11 cellular contexts compared by ENCODE assay signal in genomic region chr13:35549481-35549880, GRCh38.
DNase-seq lines count a peak whose midpoint lies in the region; ATAC-seq, FAIRE-seq and TF ChIP-seq lines count a peak whose summit lies in the region.
"Had no signal": no experiment of that assay in that cellular context is flagged by ENCODE, and none has a peak within 500 bp of the region (broad histone marks: within the 10 kb centered on the region; RNA-seq: fewer than 3 reads in every experiment).

No MANE protein-coding gene starts in this region.

- intact Hi-C loops in kidney (cut with DNase I) = no loop called here

- H3K27ac Mint-ChIP-seq in stimulated activated naive B cell treated with anti-CD40 and anti-IgM and Interleukin-4, amounts not matched to agents 10 μg/mL and 1 μg/mL and 100 μg/mL, for 72 hours = no peak overlapping the region
- no peak overlapping the region for H3K27ac Mint-ChIP-seq in activated CD4-positive, alpha-beta memory T cell treated with anti-CD3 and anti-CD28 coated beads, Interleukin-2, amount 10 ng/mL, durations not matched to agents 7 days and 5 days
- H3K27ac Mint-ChIP-seq: stimulated activated memory B cell treated with anti-CD40 and anti-IgM and Interleukin-4, amounts not matched to agents 10 μg/mL and 1 μg/mL and 100 μg/mL, for 72 hours had no signal

- H3K4me3 ChIP-seq in cardiac fibroblast (replicated peaks in 1 of 2; ENCODE audit: low read depth in 2 of 2, low read length in 2 of 2) = no peak overlapping the region
- no peak overlapping the region for H3K4me3 ChIP-seq in kidney (ENCODE audit: low read length in 2 of 2)
- H3K4me3 ChIP-seq: BLaER1 had no signal

- no peaks in the 10 kb centered on the region for H3K4me1 Mint-ChIP-seq in stimulated activated naive B cell treated with anti-CD40 and anti-IgM and Interleukin-4, amounts not matched to agents 10 μg/mL and 1 μg/mL and 100 μg/mL, for 72 hours
- no peaks in the 10 kb centered on the region for H3K4me1 Mint-ChIP-seq in activated CD4-positive, alpha-beta memory T cell treated with anti-CD3 and anti-CD28 coated beads, Interleukin-2, amount 10 ng/mL, durations not matched to agents 7 days and 5 days
- H3K4me1 Mint-ChIP-seq: neural crest cell; stimulated activated memory B cell treated with anti-CD40 and anti-IgM and Interleukin-4, amounts not matched to agents 10 μg/mL and 1 μg/mL and 100 μg/mL, for 72 hours had no signal

- H3K27ac ChIP-seq in kidney (ENCODE audit: low read depth in 2 of 2, low read length in 2 of 2) = no peak overlapping the region
- H3K27ac ChIP-seq: BLaER1 had no signal

- no peaks in the 10 kb centered on the region for H3K36me3 Mint-ChIP-seq in stimulated activated naive B cell treated with anti-CD40 and anti-IgM and Interleukin-4, amounts not matched to agents 10 μg/mL and 1 μg/mL and 100 μg/mL, for 72 hours
- H3K36me3 Mint-ChIP-seq in activated CD4-positive, alpha-beta memory T cell treated with anti-CD3 and anti-CD28 coated beads, Interleukin-2, amount 10 ng/mL, durations not matched to agents 7 days and 5 days (ENCODE audit: low read depth) = no peaks in the 10 kb centered on the region
- H3K36me3 Mint-ChIP-seq: stimulated activated memory B cell treated with anti-CD40 and anti-IgM and Interleukin-4, amounts not matched to agents 10 μg/mL and 1 μg/mL and 100 μg/mL, for 72 hours had no signal

- POLR2A ChIA-PET in activated CD4-positive, alpha-beta memory T cell treated with anti-CD3 and anti-CD28 coated beads, Interleukin-2, amount 10 ng/mL, durations not matched to agents 7 days and 5 days (lab: Charles Lee) = no interaction called here

- no peaks in the 10 kb centered on the region for H3K36me3 ChIP-seq in kidney (ENCODE audit: control insufficient read depth in 1 of 2, insufficient read depth in 2 of 2, low read length in 2 of 2)
- H3K36me3 ChIP-seq: BLaER1 had no signal

- ATAC-seq in HG03354 (IDR thresholded peaks at IDR 0.05; ENCODE audit: poor library complexity, severe bottlenecking, unreplicated experiment) = peak; percentile 94
- peak; percentile 47 to 49 for ATAC-seq in stimulated activated naive B cell treated with anti-CD40 and anti-IgM and Interleukin-4, amounts not matched to agents 10 μg/mL and 1 μg/mL and 100 μg/mL, for 72 hours (replicated peaks)
- ATAC-seq: stimulated activated memory B cell treated with anti-CD40 and anti-IgM and Interleukin-4, amounts not matched to agents 10 μg/mL and 1 μg/mL and 100 μg/mL, for 72 hours had no signal

- no peak for TF ChIP-seq CTCF in cardiac fibroblast (IDR thresholded peaks at IDR 0.05; ENCODE audit: low read depth, low read length)
- TF ChIP-seq CTCF in kidney (IDR thresholded peaks at IDR 0.05; ENCODE audit: borderline replicate concordance, extremely low read depth, insufficient read depth) = no peak

- no peak overlapping the region for H3K9ac ChIP-seq in kidney (ENCODE audit: low read length in 2 of 2)
- H3K9ac ChIP-seq: BLaER1 had no signal

- FAIRE-seq in kidney (lab: Jason Lieb, UNC) = no peak

- H3K9me3 Mint-ChIP-seq in stimulated activated naive B cell treated with anti-CD40 and anti-IgM and Interleukin-4, amounts not matched to agents 10 μg/mL and 1 μg/mL and 100 μg/mL, for 72 hours = no peaks in the 10 kb centered on the region
- peaks cover 2% of the 10 kb centered on the region for H3K9me3 Mint-ChIP-seq in activated CD4-positive, alpha-beta memory T cell treated with anti-CD3 and anti-CD28 coated beads, Interleukin-2, amount 10 ng/mL, durations not matched to agents 7 days and 5 days
- H3K9me3 Mint-ChIP-seq: neural crest cell; stimulated activated memory B cell treated with anti-CD40 and anti-IgM and Interleukin-4, amounts not matched to agents 10 μg/mL and 1 μg/mL and 100 μg/mL, for 72 hours had no signal

- H3K4me3 Mint-ChIP-seq in stimulated activated naive B cell treated with anti-CD40 and anti-IgM and Interleukin-4, amounts not matched to agents 10 μg/mL and 1 μg/mL and 100 μg/mL, for 72 hours = no peak overlapping the region
- H3K4me3 Mint-ChIP-seq in activated CD4-positive, alpha-beta memory T cell treated with anti-CD3 and anti-CD28 coated beads, Interleukin-2, amount 10 ng/mL, durations not matched to agents 7 days and 5 days = no peak overlapping the region
- H3K4me3 Mint-ChIP-seq: neural crest cell; stimulated activated memory B cell treated with anti-CD40 and anti-IgM and Interleukin-4, amounts not matched to agents 10 μg/mL and 1 μg/mL and 100 μg/mL, for 72 hours had no signal

- H3K4me1 ChIP-seq in kidney (ENCODE audit: control insufficient read depth in 1 of 2, insufficient read depth in 1 of 2, low read depth in 1 of 2, low read length in 2 of 2) = no peaks in the 10 kb centered on the region
- H3K4me1 ChIP-seq: BLaER1 had no signal

- DNase-seq in SKM-1 treated with dmso at 0.1 percent for 144 hours (lab: John Stamatoyannopoulos, UW; ENCODE audit: unreplicated experiment) (peak; percentile 2), SKM-1 (lab: John Stamatoyannopoulos, UW; ENCODE audit: unreplicated experiment) (no peak), cardiac fibroblast (ENCODE audit: low read depth in 2 of 2) (peak; percentile 41 to 74), activated gamma-delta T cell treated with Interleukin-2 at 50 U/mL for 16 hours (no peak), kidney (no peak)
- DNase-seq in stimulated activated naive B cell treated with anti-CD40 and anti-IgM and Interleukin-4, amounts not matched to agents 10 μg/mL and 1 μg/mL and 100 μg/mL, for 72 hours = no peak
- no peak for DNase-seq in activated CD4-positive, alpha-beta memory T cell treated with anti-CD3 and anti-CD28 coated beads, Interleukin-2, amount 10 ng/mL, durations not matched to agents 7 days and 5 days

- H3K9me3 ChIP-seq in kidney (ENCODE audit: control insufficient read depth in 1 of 2, low read length in 2 of 2) = no peaks in the 10 kb centered on the region
- H3K9me3 ChIP-seq: BLaER1 had no signal

- CTCF ChIA-PET in activated CD4-positive, alpha-beta memory T cell treated with anti-CD3 and anti-CD28 coated beads, Interleukin-2, amount 10 ng/mL, durations not matched to agents 7 days and 5 days (lab: Charles Lee) = no interaction called here

- H3K27me3 Mint-ChIP-seq in stimulated activated naive B cell treated with anti-CD40 and anti-IgM and Interleukin-4, amounts not matched to agents 10 μg/mL and 1 μg/mL and 100 μg/mL, for 72 hours = no peaks in the 10 kb centered on the region
- H3K27me3 Mint-ChIP-seq in activated CD4-positive, alpha-beta memory T cell treated with anti-CD3 and anti-CD28 coated beads, Interleukin-2, amount 10 ng/mL, durations not matched to agents 7 days and 5 days = no peaks in the 10 kb centered on the region
- H3K27me3 Mint-ChIP-seq: stimulated activated memory B cell treated with anti-CD40 and anti-IgM and Interleukin-4, amounts not matched to agents 10 μg/mL and 1 μg/mL and 100 μg/mL, for 72 hours had no signal

Comparison
In these comparisons a context has a peak if more than half of its experiments do, and no peak if none do; other contexts are left out.
1. DNase-seq: peak in SKM-1 treated with dmso at 0.1 percent for 144 hours (single experiment) and cardiac fibroblast (2 of 2); none in SKM-1 (single experiment), stimulated activated naive B cell treated with anti-CD40 and anti-IgM and Interleukin-4, amounts not matched to agents 10 μg/mL and 1 μg/mL and 100 μg/mL, for 72 hours (single experiment), activated CD4-positive, alpha-beta memory T cell treated with anti-CD3 and anti-CD28 coated beads, Interleukin-2, amount 10 ng/mL, durations not matched to agents 7 days and 5 days (single experiment), activated gamma-delta T cell treated with Interleukin-2 at 50 U/mL for 16 hours (single experiment) and kidney (single experiment).